1 cellular context compared by ENCODE assay signal in the genomic region with DNA sequence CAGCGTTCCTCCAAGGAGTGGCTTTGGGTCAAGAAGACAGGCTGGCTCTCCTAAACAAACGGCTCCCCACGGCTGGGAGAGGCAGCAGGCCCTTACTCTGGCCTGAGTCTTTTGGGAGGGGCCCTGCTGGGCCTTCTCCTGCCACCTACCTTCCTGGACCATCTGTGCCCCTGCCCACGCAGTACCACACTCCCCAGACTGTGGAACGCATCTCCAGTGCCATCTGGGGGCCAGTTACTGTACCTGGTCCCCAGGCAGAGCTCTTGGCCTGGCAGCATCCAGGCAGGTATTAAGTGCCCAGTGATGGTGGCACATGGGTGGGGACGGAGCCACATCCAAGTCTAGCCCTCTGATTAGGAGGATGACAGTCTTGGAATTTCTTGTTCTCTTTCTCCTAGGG.
TF ChIP-seq lines count a peak whose summit lies in the region.

No MANE protein-coding gene starts in this region.

TF ChIP-seq in K562, 482 proteins besides CTCF, POLR2A, EP300 and RAD21:
- TF ChIP-seq EGR1 (conservative IDR thresholded peaks at IDR 0.05) (peak; percentile 19; the same call in 1 of the 2 replicates), POLR2G (IDR thresholded peaks at IDR 0.05; ENCODE audit: low read depth, low read length) (peak; percentile 28; the same call in 1 of the 2 replicates), LARP7 (IDR thresholded peaks at IDR 0.05) (no peak)
